Comparison of ENCODE assay signal across 32 cellular contexts in the genomic region with DNA sequence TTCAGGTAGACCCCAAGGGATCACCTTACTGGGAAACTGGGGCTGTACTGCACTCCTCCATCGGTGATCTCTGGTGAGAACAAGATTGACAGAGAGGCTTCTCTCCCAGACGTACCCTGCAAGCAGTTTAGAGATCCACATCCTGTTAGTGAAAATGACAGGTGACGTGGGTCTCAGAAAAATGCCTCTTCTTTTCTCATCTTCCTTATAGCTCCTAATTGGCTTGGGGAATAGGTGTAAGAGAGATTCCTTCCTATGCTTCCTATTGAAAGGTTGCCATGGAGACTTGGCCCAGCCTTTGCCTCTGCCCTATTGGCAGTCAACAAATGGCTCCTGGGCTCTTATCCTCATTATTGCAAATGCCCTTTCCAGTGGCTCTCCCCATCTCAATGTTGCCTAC. TPM values are rescaled to one million over a fixed set of nuclear protein-coding genes. Genes with fewer than 3 reads are reported as not detected.
"Had no signal": no experiment of that assay in that cellular context is flagged by ENCODE, and none has a peak within 500 bp of the region (broad histone marks: within the 10 kb centered on the region; RNA-seq: fewer than 3 reads in every experiment).

No MANE protein-coding gene starts in this region.

- H3K4me3 Mint-ChIP-seq: activated CD4-positive, alpha-beta T cell treated with anti-CD3 and anti-CD28 coated beads for 36 hours; activated CD4-positive, alpha-beta T cell treated with anti-CD3 and anti-CD28 coated beads, Interleukin-2, amount 10 ng/mL, durations not matched to agents 7 days and 5 days; activated CD8-positive, alpha-beta T cell treated with anti-CD3 and anti-CD28 coated beads, Interleukin-2, amount 10 ng/mL, durations not matched to agents 7 days and 5 days; activated naive CD8-positive, alpha-beta T cell treated with anti-CD3 and anti-CD28 coated beads for 36 hours; activated T-cell treated with anti-CD3 and anti-CD28 coated beads, Interleukin-2, amount 50 U/mL, for 24 hours; T-helper 1 cell treated with Interleukin-12 subunit alpha and Interleukin-12 subunit beta and Interleukin-4 antibody, amounts not matched to agents 30 μg/mL and 1 μg/mL, for 36 hours; T-helper 2 cell treated with Interferon-gamma antibody and Interleukin-4, amounts not matched to agents 5 μg/mL and 100 μg/mL, for 36 hours had no signal

- H3K4me1 Mint-ChIP-seq: activated CD4-positive, alpha-beta T cell treated with anti-CD3 and anti-CD28 coated beads for 36 hours; activated CD4-positive, alpha-beta T cell treated with anti-CD3 and anti-CD28 coated beads, Interleukin-2, amount 10 ng/mL, durations not matched to agents 7 days and 5 days; activated naive CD8-positive, alpha-beta T cell treated with anti-CD3 and anti-CD28 coated beads for 36 hours had no signal

- H3K9me3 ChIP-seq: SJCRH30 had no signal

- H3K4me2 ChIP-seq: KMS-11 had no signal

- H3K36me3 Mint-ChIP-seq: activated naive CD8-positive, alpha-beta T cell treated with anti-CD3 and anti-CD28 coated beads for 36 hours had no signal

- H3K4me3 ChIP-seq: SJCRH30, SK-N-MC had no signal

- ATAC-seq: activated CD4-positive, alpha-beta T cell treated with anti-CD3 and anti-CD28 coated beads for 36 hours; activated CD4-positive, CD25-positive, alpha-beta regulatory T cell treated with anti-CD3 and anti-CD28 coated beads, Interleukin-2, amount 50 U/mL, for 24 hours; activated CD8-positive, alpha-beta T cell treated with anti-CD3 and anti-CD28 coated beads, Interleukin-2, amount 10 ng/mL, durations not matched to agents 7 days and 5 days; Panc1 had no signal

- H3K9ac ChIP-seq: KMS-11 had no signal

- DNase-seq: activated CD4-positive, alpha-beta T cell treated with anti-CD3 and anti-CD28 coated beads for 36 hours; activated CD4-positive, alpha-beta T cell treated with anti-CD3 and anti-CD28 coated beads, Interleukin-2, amount 10 ng/mL, durations not matched to agents 7 days and 5 days; activated CD4-positive, alpha-beta T cell treated with anti-CD3 and anti-CD28 coated beads, Interleukin-2, amount 50 U/mL, for 48 hours; activated CD8-positive, alpha-beta T cell treated with anti-CD3 and anti-CD28 coated beads, Interleukin-2, amount 10 ng/mL, durations not matched to agents 7 days and 5 days; activated gamma-delta T cell treated with Interleukin-2 at 50 U/mL for 16 hours; activated naive CD4-positive, alpha-beta T cell treated with anti-CD3 and anti-CD28 coated beads, Interleukin-2, amount 50 U/mL, for 16 hours; activated naive CD8-positive, alpha-beta T cell treated with anti-CD3 and anti-CD28 coated beads for 36 hours; activated T-cell treated with anti-CD3 and anti-CD28 coated beads, Interleukin-2, amount 50 U/mL, for 24 hours; amniotic stem cell; aorta; brain microvascular endothelial cell; central memory CD4-positive, alpha-beta T cell; MM.1S; MV-4-11; NCI-H1105; NCI-H1417 treated with DMSO at 0.1 percent for 48 hours; NCI-H187 treated with DMSO at 0.1 percent for 48 hours; NCI-H2081; NCI-H345; NCI-H524 treated with DMSO at 0.1 percent for 48 hours; NCI-H774; SHP77; SJCRH30 had no signal

- H3K36me3 ChIP-seq: brain microvascular endothelial cell, SJCRH30 had no signal

- H3K27me3 ChIP-seq: brain microvascular endothelial cell, SJCRH30 had no signal

- H3K4me1 ChIP-seq: SJCRH30 had no signal

- H3K9me3 Mint-ChIP-seq: activated CD4-positive, alpha-beta T cell treated with anti-CD3 and anti-CD28 coated beads, Interleukin-2, amount 10 ng/mL, durations not matched to agents 7 days and 5 days; activated naive CD8-positive, alpha-beta T cell treated with anti-CD3 and anti-CD28 coated beads for 36 hours; activated T-cell treated with anti-CD3 and anti-CD28 coated beads, Interleukin-2, amount 50 U/mL, for 24 hours; T-helper 1 cell treated with Interleukin-12 subunit alpha and Interleukin-12 subunit beta and Interleukin-4 antibody, amounts not matched to agents 30 μg/mL and 1 μg/mL, for 36 hours; T-helper 2 cell treated with Interferon-gamma antibody and Interleukin-4, amounts not matched to agents 5 μg/mL and 100 μg/mL, for 36 hours had no signal

- H3K27ac ChIP-seq: brain microvascular endothelial cell, KMS-11, SJCRH30, SK-N-MC had no signal

- H3K27ac Mint-ChIP-seq: activated CD4-positive, alpha-beta T cell treated with anti-CD3 and anti-CD28 coated beads for 36 hours; activated CD4-positive, alpha-beta T cell treated with anti-CD3 and anti-CD28 coated beads, Interleukin-2, amount 10 ng/mL, durations not matched to agents 7 days and 5 days; activated CD8-positive, alpha-beta T cell treated with anti-CD3 and anti-CD28 coated beads, Interleukin-2, amount 10 ng/mL, durations not matched to agents 7 days and 5 days; activated naive CD8-positive, alpha-beta T cell treated with anti-CD3 and anti-CD28 coated beads for 36 hours; activated T-cell treated with anti-CD3 and anti-CD28 coated beads, Interleukin-2, amount 50 U/mL, for 24 hours; T-helper 1 cell treated with Interleukin-12 subunit alpha and Interleukin-12 subunit beta and Interleukin-4 antibody, amounts not matched to agents 30 μg/mL and 1 μg/mL, for 36 hours; T-helper 2 cell treated with Interferon-gamma antibody and Interleukin-4, amounts not matched to agents 5 μg/mL and 100 μg/mL, for 36 hours had no signal

RNA-seq across cellular contexts. Expression of gene DGKK, which starts 26.4 kb away (rescaled TPM):
- total RNA-seq: activated CD4-positive, alpha-beta T cell treated with anti-CD3 and anti-CD28 coated beads for 36 hours; activated CD4-positive, alpha-beta T cell treated with anti-CD3 and anti-CD28 coated beads, Interleukin-2, amount 10 ng/mL, durations not matched to agents 7 days and 5 days; activated CD8-positive, alpha-beta T cell treated with anti-CD3 and anti-CD28 coated beads, Interleukin-2, amount 10 ng/mL, durations not matched to agents 7 days and 5 days; activated naive CD8-positive, alpha-beta T cell treated with anti-CD3 and anti-CD28 coated beads for 36 hours; aorta; LHCN-M2; NCI-H460; RPMI7951; SJCRH30 had no signal
